In the genomic region with DNA sequence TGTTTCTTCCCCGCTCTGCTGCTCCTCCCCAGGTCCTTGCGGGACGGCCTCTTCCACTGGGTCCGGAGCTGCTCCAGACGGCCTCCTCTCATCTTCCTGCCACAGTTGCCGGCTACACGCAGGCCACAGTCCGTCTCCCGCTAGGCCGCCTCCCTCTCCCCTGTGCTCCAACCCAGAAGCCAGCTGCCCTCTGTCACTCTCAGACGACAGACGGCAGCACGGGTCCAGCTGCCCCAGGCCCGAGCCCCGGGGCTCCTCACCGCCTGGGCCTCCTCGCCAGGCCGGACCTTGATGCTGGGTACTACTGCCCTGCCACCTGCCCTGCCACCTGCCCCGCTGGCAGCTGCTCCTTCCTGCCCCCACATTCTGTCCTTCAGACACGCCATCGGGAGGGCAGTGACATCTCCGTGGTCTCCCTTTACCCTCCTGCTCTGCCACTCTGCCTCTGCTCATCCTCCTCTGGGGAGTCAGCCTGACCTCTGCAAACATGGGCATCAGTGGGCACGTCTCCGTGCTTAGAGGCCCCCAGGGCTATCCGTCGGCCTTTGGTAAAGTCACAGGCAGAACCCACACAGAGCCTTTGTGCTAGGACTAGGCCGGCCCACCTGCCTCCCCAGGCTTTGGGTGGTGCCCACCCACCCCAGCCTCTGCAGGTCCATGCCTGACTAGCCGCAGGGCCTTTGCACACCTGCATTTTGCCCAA, we compare ENCODE assay signal across 17 cellular contexts. TPM values are rescaled to one million over a fixed set of nuclear protein-coding genes. Genes with fewer than 3 reads are reported as not detected.
DNase-seq lines count a peak whose midpoint lies in the region; ATAC-seq and TF ChIP-seq lines count a peak whose summit lies in the region.
"Had no signal": no experiment of that assay in that cellular context is flagged by ENCODE, and none has a peak within 500 bp of the region (broad histone marks: within the 10 kb centered on the region; RNA-seq: fewer than 3 reads in every experiment).

No MANE protein-coding gene starts in this region.

- peaks cover 46% of the 10 kb centered on the region for H3K4me1 ChIP-seq in neural progenitor cell
- H3K4me1 ChIP-seq: esophagus muscularis mucosa had no signal

- H3K27me3 Mint-ChIP-seq in T-helper 1 cell treated with Interleukin-12 subunit alpha and Interleukin-12 subunit beta and Interleukin-4 antibody, amounts not matched to agents 30 μg/mL and 1 μg/mL, for 36 hours (ENCODE audit: low read depth) = peaks cover 5% of the 10 kb centered on the region
- H3K27me3 Mint-ChIP-seq in chondrocyte (ENCODE audit: low read depth) (peaks cover 34% of the 10 kb centered on the region), neural progenitor cell (ENCODE audit: insufficient read depth, low read depth) (peaks cover 12% of the 10 kb centered on the region)

- no peaks in the 10 kb centered on the region for H3K36me3 Mint-ChIP-seq in T-helper 1 cell treated with Interleukin-12 subunit alpha and Interleukin-12 subunit beta and Interleukin-4 antibody, amounts not matched to agents 30 μg/mL and 1 μg/mL, for 36 hours (ENCODE audit: low read depth)
- no peaks in the 10 kb centered on the region for H3K36me3 Mint-ChIP-seq in chondrocyte (ENCODE audit: low read depth)
- no peaks in the 10 kb centered on the region for H3K36me3 Mint-ChIP-seq in neural progenitor cell

- H3K4me3 Mint-ChIP-seq in T-helper 1 cell treated with Interleukin-12 subunit alpha and Interleukin-12 subunit beta and Interleukin-4 antibody, amounts not matched to agents 30 μg/mL and 1 μg/mL, for 36 hours = no peak overlapping the region
- no peak overlapping the region for H3K4me3 Mint-ChIP-seq in chondrocyte (ENCODE audit: unreplicated experiment)
- H3K4me3 Mint-ChIP-seq in neural progenitor cell = peak overlapping the region; percentile 39

- peaks cover 6% of the 10 kb centered on the region for H3K4me1 Mint-ChIP-seq in T-helper 1 cell treated with Interleukin-12 subunit alpha and Interleukin-12 subunit beta and Interleukin-4 antibody, amounts not matched to agents 30 μg/mL and 1 μg/mL, for 36 hours (ENCODE audit: low read depth)
- H3K4me1 Mint-ChIP-seq in chondrocyte (ENCODE audit: low read depth) = peaks cover 6% of the 10 kb centered on the region
- peaks cover 48% of the 10 kb centered on the region for H3K4me1 Mint-ChIP-seq in neural progenitor cell

- no peak overlapping the region for H3K9ac ChIP-seq in neural progenitor cell

- no peaks in the 10 kb centered on the region for H3K9me3 Mint-ChIP-seq in T-helper 1 cell treated with Interleukin-12 subunit alpha and Interleukin-12 subunit beta and Interleukin-4 antibody, amounts not matched to agents 30 μg/mL and 1 μg/mL, for 36 hours
- no peaks in the 10 kb centered on the region for H3K9me3 Mint-ChIP-seq in chondrocyte (ENCODE audit: low read depth)
- H3K9me3 Mint-ChIP-seq in neural progenitor cell = no peaks in the 10 kb centered on the region

- DNase-seq in T-helper 1 cell (no peak), DMS53 treated with DMSO at 0.1 percent for 48 hours (lab: John Stamatoyannopoulos, UW; ENCODE audit: unreplicated experiment) (peak; percentile 89), chondrocyte (ENCODE audit: low spot score) (peak; percentile 73), neural progenitor cell (ENCODE audit: low spot score) (no peak), Kasumi-1 (lab: John Stamatoyannopoulos, UW) (no peak)
- DNase-seq: DMS 273 treated with DMSO at 0.1 percent for 48 hours, NCI-H187 treated with DMSO at 0.1 percent for 48 hours, transverse colon had no signal

- no peak for TF ChIP-seq CTCF in chondrocyte (IDR thresholded peaks at IDR 0.05)
- TF ChIP-seq CTCF in neural progenitor cell (IDR thresholded peaks at IDR 0.05) = no peak

- H3K27me3 ChIP-seq in neural progenitor cell = peaks cover 4% of the 10 kb centered on the region
- H3K27me3 ChIP-seq: transverse colon had no signal

- no peaks in the 10 kb centered on the region for H3K36me3 ChIP-seq in neural progenitor cell
- H3K36me3 ChIP-seq: esophagus muscularis mucosa, transverse colon had no signal

- no peak overlapping the region for H2AFZ ChIP-seq in neural progenitor cell (replicated peaks)

- H3K4me3 ChIP-seq in neural progenitor cell = no peak overlapping the region
- H3K4me3 ChIP-seq: esophagus muscularis mucosa, K562, transverse colon had no signal

- H3F3A ChIP-seq in neural progenitor cell (ENCODE audit: low read depth) = peaks cover 7% of the 10 kb centered on the region

- ATAC-seq in esophagus mucosa = no peak
- no peak for ATAC-seq in HG02798 (IDR thresholded peaks at IDR 0.05; ENCODE audit: poor library complexity, unreplicated experiment)
- ATAC-seq: HCT116, K562, T-helper 17 cell had no signal

- no peaks in the 10 kb centered on the region for H3K79me2 ChIP-seq in neural progenitor cell (ENCODE audit: low read depth)

- H3K27ac ChIP-seq in neural progenitor cell = no peak overlapping the region
- H3K27ac ChIP-seq: esophagus muscularis mucosa, transverse colon had no signal

- H3K9me3 ChIP-seq in neural progenitor cell (ENCODE audit: low read depth) = no peaks in the 10 kb centered on the region
- H3K9me3 ChIP-seq: esophagus muscularis mucosa, transverse colon had no signal

- H3K4me2 ChIP-seq in neural progenitor cell = no peak overlapping the region

- peak overlapping the region; percentile 28 for H3K27ac Mint-ChIP-seq in T-helper 1 cell treated with Interleukin-12 subunit alpha and Interleukin-12 subunit beta and Interleukin-4 antibody, amounts not matched to agents 30 μg/mL and 1 μg/mL, for 36 hours
- H3K27ac Mint-ChIP-seq in chondrocyte (ENCODE audit: unreplicated experiment) (no peak overlapping the region), neural progenitor cell (peak overlapping the region; percentile 67)

- H4K20me1 ChIP-seq in neural progenitor cell (ENCODE audit: low read depth) = no peaks in the 10 kb centered on the region

RNA-seq across cellular contexts. Expression of a gene that starts 43.1 kb away (rescaled TPM):
- total RNA-seq in chondrocyte (not detected in 3 replicates), neural progenitor cell (ENCODE audit: low replicate concordance) (2.0 and 6.2 TPM in 2 replicates), esophagus mucosa (0.40 TPM)
- total RNA-seq: K562, skeletal muscle tissue, T-helper 17 cell, transverse colon had no signal

RNA-seq across cellular contexts. Expression of a gene that starts 53.7 kb away (rescaled TPM):
- not detected in 3 replicates for total RNA-seq in chondrocyte
- not detected in 2 replicates for total RNA-seq in neural progenitor cell (ENCODE audit: low replicate concordance)
- not detected for total RNA-seq in esophagus mucosa
- total RNA-seq: bronchial epithelial cell, esophagus muscularis mucosa, K562, skeletal muscle tissue, T-helper 17 cell, transverse colon had no signal

RNA-seq across cellular contexts. Expression of a gene that starts 55.7 kb away (rescaled TPM):
- not detected in 3 replicates for total RNA-seq in chondrocyte
- 2.2 TPM in 1 of 2 replicates, not detected in the other for total RNA-seq in neural progenitor cell (ENCODE audit: low replicate concordance)
- total RNA-seq in esophagus mucosa = 2.0 TPM
- total RNA-seq: skeletal muscle tissue had no signal

Comparison
In these comparisons a context has a peak if more than half of its experiments do, and no peak if none do; other contexts are left out.
1. DNase-seq: peak in DMS53 treated with DMSO at 0.1 percent for 48 hours (single experiment) and chondrocyte (single experiment); none in T-helper 1 cell (0 of 5), neural progenitor cell (single experiment) and Kasumi-1 (0 of 2).